ENCODE assay signal across 2 cellular contexts in the genomic region with DNA sequence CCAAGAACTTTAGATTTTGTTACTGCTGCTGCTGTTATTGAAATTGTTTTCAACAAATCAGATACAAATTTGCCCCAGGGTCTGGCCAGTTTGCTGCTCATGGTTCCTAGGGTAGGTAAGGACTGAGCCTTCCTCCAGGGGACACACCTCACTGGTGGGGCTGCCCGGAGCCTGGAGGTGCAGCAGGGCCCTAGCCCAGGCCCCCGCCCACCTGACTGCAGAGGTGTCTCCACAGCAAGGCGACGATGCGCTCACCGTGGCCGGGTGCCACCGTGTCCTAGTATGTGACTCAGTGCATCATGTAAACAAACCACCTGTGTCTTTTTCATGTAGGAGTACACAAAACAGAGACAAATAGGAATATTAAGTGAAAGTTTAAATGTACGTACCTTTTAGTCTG.
TF ChIP-seq lines count a peak whose summit lies in the region.

No MANE protein-coding gene starts in this region.

TF ChIP-seq in A549, 52 proteins besides CTCF, POLR2A, EP300 and RAD21 (continued from another document):
- no peak for TF ChIP-seq FOXS1 (CRISPR knock-in tag; IDR thresholded peaks at IDR 0.05)
- TF ChIP-seq HOXB13 (CRISPR knock-in tag; IDR thresholded peaks at IDR 0.05; ENCODE audit: low read depth), result no peak
TF ChIP-seq in A549: peak in this region for 0.

TF ChIP-seq in GM23338, 12 proteins besides CTCF, POLR2A, EP300 and RAD21:
- TF ChIP-seq, protein P1, sequence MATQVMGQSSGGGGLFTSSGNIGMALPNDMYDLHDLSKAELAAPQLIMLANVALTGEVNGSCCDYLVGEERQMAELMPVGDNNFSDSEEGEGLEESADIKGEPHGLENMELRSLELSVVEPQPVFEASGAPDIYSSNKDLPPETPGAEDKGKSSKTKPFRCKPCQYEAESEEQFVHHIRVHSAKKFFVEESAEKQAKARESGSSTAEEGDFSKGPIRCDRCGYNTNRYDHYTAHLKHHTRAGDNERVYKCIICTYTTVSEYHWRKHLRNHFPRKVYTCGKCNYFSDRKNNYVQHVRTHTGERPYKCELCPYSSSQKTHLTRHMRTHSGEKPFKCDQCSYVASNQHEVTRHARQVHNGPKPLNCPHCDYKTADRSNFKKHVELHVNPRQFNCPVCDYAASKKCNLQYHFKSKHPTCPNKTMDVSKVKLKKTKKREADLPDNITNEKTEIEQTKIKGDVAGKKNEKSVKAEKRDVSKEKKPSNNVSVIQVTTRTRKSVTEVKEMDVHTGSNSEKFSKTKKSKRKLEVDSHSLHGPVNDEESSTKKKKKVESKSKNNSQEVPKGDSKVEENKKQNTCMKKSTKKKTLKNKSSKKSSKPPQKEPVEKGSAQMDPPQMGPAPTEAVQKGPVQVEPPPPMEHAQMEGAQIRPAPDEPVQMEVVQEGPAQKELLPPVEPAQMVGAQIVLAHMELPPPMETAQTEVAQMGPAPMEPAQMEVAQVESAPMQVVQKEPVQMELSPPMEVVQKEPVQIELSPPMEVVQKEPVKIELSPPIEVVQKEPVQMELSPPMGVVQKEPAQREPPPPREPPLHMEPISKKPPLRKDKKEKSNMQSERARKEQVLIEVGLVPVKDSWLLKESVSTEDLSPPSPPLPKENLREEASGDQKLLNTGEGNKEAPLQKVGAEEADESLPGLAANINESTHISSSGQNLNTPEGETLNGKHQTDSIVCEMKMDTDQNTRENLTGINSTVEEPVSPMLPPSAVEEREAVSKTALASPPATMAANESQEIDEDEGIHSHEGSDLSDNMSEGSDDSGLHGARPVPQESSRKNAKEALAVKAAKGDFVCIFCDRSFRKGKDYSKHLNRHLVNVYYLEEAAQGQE (IDR thresholded peaks at IDR 0.05; ENCODE audit: unreplicated experiment), result no peak
- TF ChIP-seq EZH2phosphoT487 (IDR thresholded peaks at IDR 0.05; ENCODE audit: unreplicated experiment) (no peak), NANOG (IDR thresholded peaks at IDR 0.05; ENCODE audit: borderline replicate concordance) (no peak), CREB1 (CRISPR knock-in tag; IDR thresholded peaks at IDR 0.05; ENCODE audit: low read depth) (no peak), ZNF114 (CRISPR knock-in tag; IDR thresholded peaks at IDR 0.05) (no peak), STAT1 (IDR thresholded peaks at IDR 0.05; ENCODE audit: unreplicated experiment) (no peak), POLR2AphosphoS5 (IDR thresholded peaks at IDR 0.05; ENCODE audit: low read depth) (no peak), JUNB (IDR thresholded peaks at IDR 0.05; ENCODE audit: unreplicated experiment) (no peak), EZH2 (IDR thresholded peaks at IDR 0.05; ENCODE audit: low read depth, unreplicated experiment) (no peak), ZNF331 (CRISPR knock-in tag; IDR thresholded peaks at IDR 0.05; ENCODE audit: low read depth) (no peak)
- TF ChIP-seq, protein P2, sequence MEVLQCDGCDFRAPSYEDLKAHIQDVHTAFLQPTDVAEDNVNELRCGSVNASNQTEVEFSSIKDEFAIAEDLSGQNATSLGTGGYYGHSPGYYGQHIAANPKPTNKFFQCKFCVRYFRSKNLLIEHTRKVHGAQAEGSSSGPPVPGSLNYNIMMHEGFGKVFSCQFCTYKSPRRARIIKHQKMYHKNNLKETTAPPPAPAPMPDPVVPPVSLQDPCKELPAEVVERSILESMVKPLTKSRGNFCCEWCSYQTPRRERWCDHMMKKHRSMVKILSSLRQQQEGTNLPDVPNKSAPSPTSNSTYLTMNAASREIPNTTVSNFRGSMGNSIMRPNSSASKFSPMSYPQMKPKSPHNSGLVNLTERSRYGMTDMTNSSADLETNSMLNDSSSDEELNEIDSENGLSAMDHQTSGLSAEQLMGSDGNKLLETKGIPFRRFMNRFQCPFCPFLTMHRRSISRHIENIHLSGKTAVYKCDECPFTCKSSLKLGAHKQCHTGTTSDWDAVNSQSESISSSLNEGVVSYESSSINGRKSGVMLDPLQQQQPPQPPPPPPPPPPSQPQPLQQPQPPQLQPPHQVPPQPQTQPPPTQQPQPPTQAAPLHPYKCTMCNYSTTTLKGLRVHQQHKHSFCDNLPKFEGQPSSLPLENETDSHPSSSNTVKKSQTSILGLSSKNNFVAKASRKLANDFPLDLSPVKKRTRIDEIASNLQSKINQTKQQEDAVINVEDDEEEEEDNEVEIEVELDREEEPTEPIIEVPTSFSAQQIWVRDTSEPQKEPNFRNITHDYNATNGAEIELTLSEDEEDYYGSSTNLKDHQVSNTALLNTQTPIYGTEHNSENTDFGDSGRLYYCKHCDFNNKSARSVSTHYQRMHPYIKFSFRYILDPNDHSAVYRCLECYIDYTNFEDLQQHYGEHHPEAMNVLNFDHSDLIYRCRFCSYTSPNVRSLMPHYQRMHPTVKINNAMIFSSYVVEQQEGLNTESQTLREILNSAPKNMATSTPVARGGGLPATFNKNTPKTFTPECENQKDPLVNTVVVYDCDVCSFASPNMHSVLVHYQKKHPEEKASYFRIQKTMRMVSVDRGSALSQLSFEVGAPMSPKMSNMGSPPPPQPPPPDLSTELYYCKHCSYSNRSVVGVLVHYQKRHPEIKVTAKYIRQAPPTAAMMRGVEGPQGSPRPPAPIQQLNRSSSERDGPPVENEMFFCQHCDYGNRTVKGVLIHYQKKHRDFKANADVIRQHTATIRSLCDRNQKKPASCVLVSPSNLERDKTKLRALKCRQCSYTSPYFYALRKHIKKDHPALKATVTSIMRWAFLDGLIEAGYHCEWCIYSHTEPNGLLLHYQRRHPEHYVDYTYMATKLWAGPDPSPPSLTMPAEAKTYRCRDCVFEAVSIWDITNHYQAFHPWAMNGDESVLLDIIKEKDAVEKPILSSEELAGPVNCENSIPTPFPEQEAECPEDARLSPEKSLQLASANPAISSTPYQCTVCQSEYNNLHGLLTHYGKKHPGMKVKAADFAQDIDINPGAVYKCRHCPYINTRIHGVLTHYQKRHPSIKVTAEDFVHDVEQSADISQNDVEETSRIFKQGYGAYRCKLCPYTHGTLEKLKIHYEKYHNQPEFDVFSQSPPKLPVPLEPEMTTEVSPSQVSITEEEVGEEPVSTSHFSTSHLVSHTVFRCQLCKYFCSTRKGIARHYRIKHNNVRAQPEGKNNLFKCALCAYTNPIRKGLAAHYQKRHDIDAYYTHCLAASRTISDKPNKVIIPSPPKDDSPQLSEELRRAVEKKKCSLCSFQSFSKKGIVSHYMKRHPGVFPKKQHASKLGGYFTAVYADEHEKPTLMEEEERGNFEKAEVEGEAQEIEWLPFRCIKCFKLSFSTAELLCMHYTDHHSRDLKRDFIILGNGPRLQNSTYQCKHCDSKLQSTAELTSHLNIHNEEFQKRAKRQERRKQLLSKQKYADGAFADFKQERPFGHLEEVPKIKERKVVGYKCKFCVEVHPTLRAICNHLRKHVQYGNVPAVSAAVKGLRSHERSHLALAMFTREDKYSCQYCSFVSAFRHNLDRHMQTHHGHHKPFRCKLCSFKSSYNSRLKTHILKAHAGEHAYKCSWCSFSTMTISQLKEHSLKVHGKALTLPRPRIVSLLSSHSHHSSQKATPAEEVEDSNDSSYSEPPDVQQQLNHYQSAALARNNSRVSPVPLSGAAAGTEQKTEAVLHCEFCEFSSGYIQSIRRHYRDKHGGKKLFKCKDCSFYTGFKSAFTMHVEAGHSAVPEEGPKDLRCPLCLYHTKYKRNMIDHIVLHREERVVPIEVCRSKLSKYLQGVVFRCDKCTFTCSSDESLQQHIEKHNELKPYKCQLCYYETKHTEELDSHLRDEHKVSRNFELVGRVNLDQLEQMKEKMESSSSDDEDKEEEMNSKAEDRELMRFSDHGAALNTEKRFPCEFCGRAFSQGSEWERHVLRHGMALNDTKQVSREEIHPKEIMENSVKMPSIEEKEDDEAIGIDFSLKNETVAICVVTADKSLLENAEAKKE (CRISPR knock-in tag; IDR thresholded peaks at IDR 0.05), result no peak
- TF ChIP-seq, protein P3, sequence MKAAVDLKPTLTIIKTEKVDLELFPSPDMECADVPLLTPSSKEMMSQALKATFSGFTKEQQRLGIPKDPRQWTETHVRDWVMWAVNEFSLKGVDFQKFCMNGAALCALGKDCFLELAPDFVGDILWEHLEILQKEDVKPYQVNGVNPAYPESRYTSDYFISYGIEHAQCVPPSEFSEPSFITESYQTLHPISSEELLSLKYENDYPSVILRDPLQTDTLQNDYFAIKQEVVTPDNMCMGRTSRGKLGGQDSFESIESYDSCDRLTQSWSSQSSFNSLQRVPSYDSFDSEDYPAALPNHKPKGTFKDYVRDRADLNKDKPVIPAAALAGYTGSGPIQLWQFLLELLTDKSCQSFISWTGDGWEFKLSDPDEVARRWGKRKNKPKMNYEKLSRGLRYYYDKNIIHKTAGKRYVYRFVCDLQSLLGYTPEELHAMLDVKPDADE (IDR thresholded peaks at IDR 0.05), result no peak
